ENCODE assay signal across 9 cellular contexts in the genomic region with DNA sequence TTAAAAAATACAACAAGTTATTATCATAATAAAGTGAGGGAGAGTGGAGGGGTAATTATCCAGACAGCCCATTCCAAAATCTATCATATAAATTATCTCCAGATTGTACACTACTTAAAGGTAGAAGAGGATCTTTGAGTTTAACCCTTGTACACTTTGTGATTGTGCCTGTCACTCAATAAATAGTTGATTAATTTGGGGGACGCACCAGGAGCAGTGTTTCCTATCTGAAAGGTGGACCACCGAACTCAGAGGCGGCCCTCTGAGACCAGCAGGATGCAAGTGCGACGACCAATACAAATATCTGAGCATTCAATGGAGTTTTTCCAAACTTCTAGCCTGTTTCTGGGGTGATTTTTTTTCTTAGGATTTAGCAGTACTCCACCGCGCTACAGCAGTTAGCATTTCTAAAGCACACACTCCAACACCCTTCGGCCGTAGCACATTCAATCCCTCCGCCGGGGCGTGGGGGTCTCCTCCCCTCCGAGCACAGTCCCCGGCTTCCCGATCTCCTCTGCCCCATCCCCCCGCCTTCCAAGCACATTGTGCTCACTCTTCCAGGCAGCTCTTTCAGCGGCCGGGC.
DNase-seq lines count a peak whose midpoint lies in the region; ATAC-seq and TF ChIP-seq lines count a peak whose summit lies in the region.
"Had no signal": no experiment of that assay in that cellular context is flagged by ENCODE, and none has a peak within 500 bp of the region (broad histone marks: within the 10 kb centered on the region; RNA-seq: fewer than 3 reads in every experiment).

No MANE protein-coding gene starts in this region.

- H4K20me1 ChIP-seq in KMS-11 (ENCODE audit: insufficient read depth): no peaks in the 10 kb centered on the region

- no peak for DNase-seq in medulla oblongata (ENCODE audit: extremely low spot score)

- no peak for TF ChIP-seq CTCF in C4-2B (conservative IDR thresholded peaks at IDR 0.05)
- TF ChIP-seq CTCF in KMS-11 (conservative IDR thresholded peaks at IDR 0.05; ENCODE audit: low read depth, low read length): no peak
- no peak for TF ChIP-seq CTCF in nephron (IDR thresholded peaks at IDR 0.05; ENCODE audit: unreplicated experiment in 3 of 3)

- peak overlapping the region; percentile 80 to 98 (median 95) for H3K27ac Mint-ChIP-seq in nephron

- H3K79me2 ChIP-seq in KMS-11 (ENCODE audit: insufficient read depth, low read depth): peaks cover 8% of the 10 kb centered on the region; the same call in 1 of the 2 replicates

- no peak for ATAC-seq in GM18870 (IDR thresholded peaks at IDR 0.05; ENCODE audit: unreplicated experiment)
- no peak for ATAC-seq in GM19023 (IDR thresholded peaks at IDR 0.05; ENCODE audit: unreplicated experiment)
- no peak for ATAC-seq in HG02852 (IDR thresholded peaks at IDR 0.05; ENCODE audit: unreplicated experiment)

- H3K36me3 Mint-ChIP-seq in nephron (ENCODE audit: low read depth): no peaks in the 10 kb centered on the region

- H3K4me1 ChIP-seq in KMS-11 (ENCODE audit: low read depth, poor library complexity, severe bottlenecking) (peaks cover 15% of the 10 kb centered on the region), duodenal mucosa (ENCODE audit: control insufficient read depth in 1 of 2, insufficient read depth in 2 of 2, low read length in 2 of 2) (peaks cover 0 to 8% of the 10 kb centered on the region in 2 donors)

- H3K4me3 ChIP-seq in KMS-11 (IDR thresholded peaks at IDR 0.05; ENCODE audit: insufficient read depth, low read depth, low read length) (no peak overlapping the region), duodenal mucosa (ENCODE audit: low read depth in 1 of 2, low read length in 2 of 2) (peak overlapping the region; percentile 42 to 51)

- H3K9me3 ChIP-seq in duodenal mucosa (ENCODE audit: control insufficient read depth in 1 of 2, low read length in 2 of 2): no peaks in the 10 kb centered on the region

- H3K9me3 Mint-ChIP-seq in nephron: no peaks in the 10 kb centered on the region

- H3K27me3 ChIP-seq in KMS-11 (ENCODE audit: insufficient read depth, low read depth) (no peaks in the 10 kb centered on the region), duodenal mucosa (ENCODE audit: control insufficient read depth in 1 of 2, insufficient read depth in 2 of 2, low read length in 2 of 2) (peaks cover 38 to 39% of the 10 kb centered on the region in 2 donors)

- peak overlapping the region; percentile 99 for H2AFZ ChIP-seq in KMS-11 (ENCODE audit: low read depth)

- H3K9ac ChIP-seq in KMS-11 (peak overlapping the region; percentile 68; the same call in 1 of the 2 replicates), duodenal mucosa (ENCODE audit: low read depth in 1 of 2, low read length in 2 of 2) (no peak overlapping the region)

- H3K4me1 Mint-ChIP-seq in nephron: peaks cover 31% of the 10 kb centered on the region

- H3K27ac ChIP-seq in C4-2B (peak overlapping the region; percentile 46), KMS-11 (no peak overlapping the region), duodenal mucosa (ENCODE audit: low read depth, low read length) (no peak overlapping the region)
- H3K27ac ChIP-seq: epithelial cell of prostate had no signal

- peaks cover 3% of the 10 kb centered on the region for H3K27me3 Mint-ChIP-seq in nephron (ENCODE audit: low read depth)

- peak overlapping the region; percentile 89 to 99 (median 91) for H3K4me3 Mint-ChIP-seq in nephron

- H3K4me2 ChIP-seq in KMS-11: peak overlapping the region; percentile 96

- H3K36me3 ChIP-seq in KMS-11 (ENCODE audit: insufficient read depth): no peaks in the 10 kb centered on the region
- no peaks in the 10 kb centered on the region for H3K36me3 ChIP-seq in duodenal mucosa (ENCODE audit: control insufficient read depth in 1 of 2, insufficient read depth in 2 of 2, low read length in 2 of 2)
